In the genomic region with DNA sequence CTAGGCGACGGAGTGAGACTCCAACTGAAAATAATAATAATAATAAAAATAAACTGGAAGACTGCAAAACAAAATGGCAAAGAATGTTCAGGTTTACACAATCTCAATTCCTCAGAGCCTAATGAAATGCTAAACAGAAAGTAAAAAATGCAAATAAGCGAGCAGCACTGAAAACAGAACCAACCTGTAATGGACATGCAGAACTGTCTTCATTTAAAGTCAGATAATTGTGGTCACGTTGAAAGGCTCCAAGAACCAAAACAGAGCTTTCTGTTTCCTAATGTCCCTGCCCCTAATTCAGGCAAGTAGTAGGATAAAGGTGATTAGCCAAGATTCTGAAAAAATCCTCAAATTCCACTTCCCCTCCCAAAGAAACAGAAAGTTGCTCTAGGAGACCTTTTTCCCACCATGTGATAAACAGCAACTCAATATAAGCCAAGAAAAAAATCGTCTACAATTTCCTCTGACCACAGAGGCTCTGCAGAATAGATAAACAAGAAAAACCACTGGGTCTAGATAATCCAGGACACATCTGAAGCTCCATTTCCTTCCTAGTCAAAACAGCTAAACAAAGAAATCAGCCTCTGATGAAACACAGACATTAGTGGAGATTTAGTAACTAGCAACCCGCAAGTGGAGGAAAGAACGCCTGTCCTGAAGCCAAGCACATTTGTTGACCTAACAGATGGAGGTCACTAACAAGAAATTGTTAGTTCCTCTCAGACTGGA, we compare ENCODE assay signal across 1 cellular context.
TF ChIP-seq lines count a peak whose summit lies in the region.

No MANE protein-coding gene starts in this region.

TF ChIP-seq in GM23338, 12 proteins besides CTCF, POLR2A, EP300 and RAD21 (continued from another document):
- TF ChIP-seq, protein P1, sequence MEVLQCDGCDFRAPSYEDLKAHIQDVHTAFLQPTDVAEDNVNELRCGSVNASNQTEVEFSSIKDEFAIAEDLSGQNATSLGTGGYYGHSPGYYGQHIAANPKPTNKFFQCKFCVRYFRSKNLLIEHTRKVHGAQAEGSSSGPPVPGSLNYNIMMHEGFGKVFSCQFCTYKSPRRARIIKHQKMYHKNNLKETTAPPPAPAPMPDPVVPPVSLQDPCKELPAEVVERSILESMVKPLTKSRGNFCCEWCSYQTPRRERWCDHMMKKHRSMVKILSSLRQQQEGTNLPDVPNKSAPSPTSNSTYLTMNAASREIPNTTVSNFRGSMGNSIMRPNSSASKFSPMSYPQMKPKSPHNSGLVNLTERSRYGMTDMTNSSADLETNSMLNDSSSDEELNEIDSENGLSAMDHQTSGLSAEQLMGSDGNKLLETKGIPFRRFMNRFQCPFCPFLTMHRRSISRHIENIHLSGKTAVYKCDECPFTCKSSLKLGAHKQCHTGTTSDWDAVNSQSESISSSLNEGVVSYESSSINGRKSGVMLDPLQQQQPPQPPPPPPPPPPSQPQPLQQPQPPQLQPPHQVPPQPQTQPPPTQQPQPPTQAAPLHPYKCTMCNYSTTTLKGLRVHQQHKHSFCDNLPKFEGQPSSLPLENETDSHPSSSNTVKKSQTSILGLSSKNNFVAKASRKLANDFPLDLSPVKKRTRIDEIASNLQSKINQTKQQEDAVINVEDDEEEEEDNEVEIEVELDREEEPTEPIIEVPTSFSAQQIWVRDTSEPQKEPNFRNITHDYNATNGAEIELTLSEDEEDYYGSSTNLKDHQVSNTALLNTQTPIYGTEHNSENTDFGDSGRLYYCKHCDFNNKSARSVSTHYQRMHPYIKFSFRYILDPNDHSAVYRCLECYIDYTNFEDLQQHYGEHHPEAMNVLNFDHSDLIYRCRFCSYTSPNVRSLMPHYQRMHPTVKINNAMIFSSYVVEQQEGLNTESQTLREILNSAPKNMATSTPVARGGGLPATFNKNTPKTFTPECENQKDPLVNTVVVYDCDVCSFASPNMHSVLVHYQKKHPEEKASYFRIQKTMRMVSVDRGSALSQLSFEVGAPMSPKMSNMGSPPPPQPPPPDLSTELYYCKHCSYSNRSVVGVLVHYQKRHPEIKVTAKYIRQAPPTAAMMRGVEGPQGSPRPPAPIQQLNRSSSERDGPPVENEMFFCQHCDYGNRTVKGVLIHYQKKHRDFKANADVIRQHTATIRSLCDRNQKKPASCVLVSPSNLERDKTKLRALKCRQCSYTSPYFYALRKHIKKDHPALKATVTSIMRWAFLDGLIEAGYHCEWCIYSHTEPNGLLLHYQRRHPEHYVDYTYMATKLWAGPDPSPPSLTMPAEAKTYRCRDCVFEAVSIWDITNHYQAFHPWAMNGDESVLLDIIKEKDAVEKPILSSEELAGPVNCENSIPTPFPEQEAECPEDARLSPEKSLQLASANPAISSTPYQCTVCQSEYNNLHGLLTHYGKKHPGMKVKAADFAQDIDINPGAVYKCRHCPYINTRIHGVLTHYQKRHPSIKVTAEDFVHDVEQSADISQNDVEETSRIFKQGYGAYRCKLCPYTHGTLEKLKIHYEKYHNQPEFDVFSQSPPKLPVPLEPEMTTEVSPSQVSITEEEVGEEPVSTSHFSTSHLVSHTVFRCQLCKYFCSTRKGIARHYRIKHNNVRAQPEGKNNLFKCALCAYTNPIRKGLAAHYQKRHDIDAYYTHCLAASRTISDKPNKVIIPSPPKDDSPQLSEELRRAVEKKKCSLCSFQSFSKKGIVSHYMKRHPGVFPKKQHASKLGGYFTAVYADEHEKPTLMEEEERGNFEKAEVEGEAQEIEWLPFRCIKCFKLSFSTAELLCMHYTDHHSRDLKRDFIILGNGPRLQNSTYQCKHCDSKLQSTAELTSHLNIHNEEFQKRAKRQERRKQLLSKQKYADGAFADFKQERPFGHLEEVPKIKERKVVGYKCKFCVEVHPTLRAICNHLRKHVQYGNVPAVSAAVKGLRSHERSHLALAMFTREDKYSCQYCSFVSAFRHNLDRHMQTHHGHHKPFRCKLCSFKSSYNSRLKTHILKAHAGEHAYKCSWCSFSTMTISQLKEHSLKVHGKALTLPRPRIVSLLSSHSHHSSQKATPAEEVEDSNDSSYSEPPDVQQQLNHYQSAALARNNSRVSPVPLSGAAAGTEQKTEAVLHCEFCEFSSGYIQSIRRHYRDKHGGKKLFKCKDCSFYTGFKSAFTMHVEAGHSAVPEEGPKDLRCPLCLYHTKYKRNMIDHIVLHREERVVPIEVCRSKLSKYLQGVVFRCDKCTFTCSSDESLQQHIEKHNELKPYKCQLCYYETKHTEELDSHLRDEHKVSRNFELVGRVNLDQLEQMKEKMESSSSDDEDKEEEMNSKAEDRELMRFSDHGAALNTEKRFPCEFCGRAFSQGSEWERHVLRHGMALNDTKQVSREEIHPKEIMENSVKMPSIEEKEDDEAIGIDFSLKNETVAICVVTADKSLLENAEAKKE (CRISPR knock-in tag; IDR thresholded peaks at IDR 0.05) = no peak
- no peak for TF ChIP-seq POLR2AphosphoS5 (IDR thresholded peaks at IDR 0.05; ENCODE audit: low read depth)
- TF ChIP-seq EZH2phosphoT487 (IDR thresholded peaks at IDR 0.05; ENCODE audit: unreplicated experiment) = no peak
- TF ChIP-seq JUNB (IDR thresholded peaks at IDR 0.05; ENCODE audit: unreplicated experiment) = no peak
